In the genomic region with DNA sequence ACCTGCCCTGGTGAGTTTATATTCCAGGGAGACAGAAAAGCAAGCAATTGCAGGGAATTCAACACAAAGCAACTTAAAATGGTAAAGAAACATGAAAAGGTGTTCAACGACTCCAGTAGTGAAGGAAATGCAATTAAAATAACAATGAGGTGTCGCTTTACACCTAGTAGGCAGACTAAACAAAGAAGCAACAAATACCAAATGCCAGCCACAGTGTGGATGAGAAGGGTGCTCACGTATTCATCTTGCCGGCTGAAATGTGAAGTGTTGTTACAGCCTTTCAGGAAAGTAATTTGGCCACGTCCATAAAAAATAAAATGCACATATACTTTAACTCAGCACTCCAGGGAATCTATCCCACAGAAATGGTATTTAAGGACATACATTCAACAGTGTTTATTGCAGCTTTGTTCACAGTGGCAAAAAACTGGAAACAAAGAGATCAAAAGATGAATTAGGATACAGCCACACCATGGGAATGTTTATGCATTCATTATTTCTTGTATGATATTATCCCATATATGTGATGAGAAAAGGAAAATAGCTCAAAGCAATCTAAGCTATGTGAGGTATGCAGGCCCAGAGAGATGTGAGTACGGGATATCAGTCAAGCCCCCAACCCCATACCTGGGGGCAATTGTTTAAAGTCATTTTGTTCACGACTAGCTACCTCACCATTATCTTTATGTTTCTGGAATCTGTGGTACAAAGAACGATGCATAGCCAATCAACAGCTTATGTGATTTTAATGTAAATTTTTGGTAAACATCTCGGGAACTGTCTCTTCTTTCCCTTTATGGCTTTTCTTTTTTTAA, we compare ENCODE assay signal across 1 cellular context.
TF ChIP-seq lines count a peak whose summit lies in the region.

No MANE protein-coding gene starts in this region.

TF ChIP-seq in GM23338, 12 proteins besides CTCF, POLR2A, EP300 and RAD21 (continued from another document):
- TF ChIP-seq, protein P1, sequence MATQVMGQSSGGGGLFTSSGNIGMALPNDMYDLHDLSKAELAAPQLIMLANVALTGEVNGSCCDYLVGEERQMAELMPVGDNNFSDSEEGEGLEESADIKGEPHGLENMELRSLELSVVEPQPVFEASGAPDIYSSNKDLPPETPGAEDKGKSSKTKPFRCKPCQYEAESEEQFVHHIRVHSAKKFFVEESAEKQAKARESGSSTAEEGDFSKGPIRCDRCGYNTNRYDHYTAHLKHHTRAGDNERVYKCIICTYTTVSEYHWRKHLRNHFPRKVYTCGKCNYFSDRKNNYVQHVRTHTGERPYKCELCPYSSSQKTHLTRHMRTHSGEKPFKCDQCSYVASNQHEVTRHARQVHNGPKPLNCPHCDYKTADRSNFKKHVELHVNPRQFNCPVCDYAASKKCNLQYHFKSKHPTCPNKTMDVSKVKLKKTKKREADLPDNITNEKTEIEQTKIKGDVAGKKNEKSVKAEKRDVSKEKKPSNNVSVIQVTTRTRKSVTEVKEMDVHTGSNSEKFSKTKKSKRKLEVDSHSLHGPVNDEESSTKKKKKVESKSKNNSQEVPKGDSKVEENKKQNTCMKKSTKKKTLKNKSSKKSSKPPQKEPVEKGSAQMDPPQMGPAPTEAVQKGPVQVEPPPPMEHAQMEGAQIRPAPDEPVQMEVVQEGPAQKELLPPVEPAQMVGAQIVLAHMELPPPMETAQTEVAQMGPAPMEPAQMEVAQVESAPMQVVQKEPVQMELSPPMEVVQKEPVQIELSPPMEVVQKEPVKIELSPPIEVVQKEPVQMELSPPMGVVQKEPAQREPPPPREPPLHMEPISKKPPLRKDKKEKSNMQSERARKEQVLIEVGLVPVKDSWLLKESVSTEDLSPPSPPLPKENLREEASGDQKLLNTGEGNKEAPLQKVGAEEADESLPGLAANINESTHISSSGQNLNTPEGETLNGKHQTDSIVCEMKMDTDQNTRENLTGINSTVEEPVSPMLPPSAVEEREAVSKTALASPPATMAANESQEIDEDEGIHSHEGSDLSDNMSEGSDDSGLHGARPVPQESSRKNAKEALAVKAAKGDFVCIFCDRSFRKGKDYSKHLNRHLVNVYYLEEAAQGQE (IDR thresholded peaks at IDR 0.05; ENCODE audit: unreplicated experiment), result no peak
